In genomic region chr19:8396185-8396562, GRCh38 we compare ENCODE assay signal across 16 cellular contexts. TPM values are rescaled to one million over a fixed set of nuclear protein-coding genes. Genes with fewer than 3 reads are reported as not detected.
DNase-seq lines count a peak whose midpoint lies in the region; ATAC-seq and TF ChIP-seq lines count a peak whose summit lies in the region.
"Had no signal": no experiment of that assay in that cellular context is flagged by ENCODE, and none has a peak within 500 bp of the region (broad histone marks: within the 10 kb centered on the region; RNA-seq: fewer than 3 reads in every experiment).

No MANE protein-coding gene starts in this region.

- WGBS in esophagus squamous epithelium, 2 donors: 30 to 45% methylated on average over 2 to 6 of the region's 7 CpGs
- WGBS in psoas muscle, 3 donors: 69 to 90% (median 72%) methylated on average over 7 of the region's 7 CpGs

- CTCF ChIA-PET in activated CD8-positive, alpha-beta T cell treated with anti-CD3 and anti-CD28 coated beads for 36 hours (lab: Charles Lee): interaction anchor here (7.5 kb wide), 1 partner anchor 42 kb away, joined by 66 read pairs; no protein-coding TSS in a partner anchor
- CTCF ChIA-PET in activated CD8-positive, alpha-beta T cell treated with anti-CD3 and anti-CD28 coated beads, Interleukin-2, amount 10 ng/mL, durations not matched to agents 7 days and 5 days (lab: Charles Lee): interaction anchor here (1.0 kb wide), 1 partner anchor 42 kb away, joined by 16 read pairs; no protein-coding TSS in a partner anchor

- H3K4me3 ChIP-seq in RWPE2 (ENCODE audit: severe bottlenecking): no peak overlapping the region
- H3K4me3 ChIP-seq in esophagus squamous epithelium: no peak overlapping the region
- H3K4me3 ChIP-seq in psoas muscle: no peak overlapping the region
- H3K4me3 ChIP-seq in colonic mucosa: no peak overlapping the region
- H3K4me3 ChIP-seq: A549, smooth muscle cell, upper lobe of right lung had no signal

- H3K27me3 Mint-ChIP-seq in activated CD8-positive, alpha-beta T cell treated with anti-CD3 and anti-CD28 coated beads for 36 hours: no peaks in the 10 kb centered on the region
- H3K27me3 Mint-ChIP-seq in activated CD8-positive, alpha-beta T cell treated with anti-CD3 and anti-CD28 coated beads, Interleukin-2, amount 10 ng/mL, durations not matched to agents 7 days and 5 days (ENCODE audit: low read depth): no peaks in the 10 kb centered on the region

- DNase-seq in activated CD8-positive, alpha-beta T cell treated with anti-CD3 and anti-CD28 coated beads for 36 hours: no peak
- DNase-seq in activated CD8-positive, alpha-beta T cell treated with anti-CD3 and anti-CD28 coated beads, Interleukin-2, amount 10 ng/mL, durations not matched to agents 7 days and 5 days: no peak
- DNase-seq in RWPE2 (ENCODE audit: low spot score) (no peak), esophagus squamous epithelium (lab: John Stamatoyannopoulos, UW) (no peak), psoas muscle (peak in 1 of 2 donors; percentile 23), colonic mucosa (no peak), left colon (no peak)
- DNase-seq: DMS153, NCI-H187 treated with DMSO at 0.1 percent for 48 hours, NCI-H446 treated with DMSO at 0.1 percent for 48 hours had no signal

- peaks cover 9% of the 10 kb centered on the region for H3K36me3 Mint-ChIP-seq in activated CD8-positive, alpha-beta T cell treated with anti-CD3 and anti-CD28 coated beads for 36 hours (ENCODE audit: low read depth)
- peaks cover 8% of the 10 kb centered on the region for H3K36me3 Mint-ChIP-seq in activated CD8-positive, alpha-beta T cell treated with anti-CD3 and anti-CD28 coated beads, Interleukin-2, amount 10 ng/mL, durations not matched to agents 7 days and 5 days (ENCODE audit: low read depth)

- TF ChIP-seq POLR2A in esophagus squamous epithelium (IDR thresholded peaks at IDR 0.05): no peak

- H3K27ac ChIP-seq in RWPE2 (ENCODE audit: poor library complexity, severe bottlenecking): peak overlapping the region; percentile 69
- peak overlapping the region in 3 of 4 donors; percentile 1 to 39 (median 21) for H3K27ac ChIP-seq in esophagus squamous epithelium
- H3K27ac ChIP-seq in psoas muscle: peak overlapping the region; percentile 23
- no peak overlapping the region for H3K27ac ChIP-seq in colonic mucosa

- intact Hi-C loops in activated CD8-positive, alpha-beta T cell treated with anti-CD3 and anti-CD28 coated beads for 36 hours (cut with micrococcal nuclease): no loop called here
- intact Hi-C loops in esophagus squamous epithelium (cut with DNase I) (loop anchor here (5.0 kb wide), 1 partner anchor 44 kb away; no protein-coding TSS in a partner anchor), psoas muscle (cut with DNase I) (loop anchor here in 1 of 2 donors (2.0 kb wide), 1 partner anchor 41 kb away; no protein-coding TSS in a partner anchor), colonic mucosa (cut with DNase I) (loop anchor here (5.0 kb wide), 1 partner anchor 44 kb away; no protein-coding TSS in a partner anchor), left colon (cut with DNase I, micrococcal nuclease) (no loop called here)

- H3K9me3 Mint-ChIP-seq in activated CD8-positive, alpha-beta T cell treated with anti-CD3 and anti-CD28 coated beads for 36 hours: no peaks in the 10 kb centered on the region
- H3K9me3 Mint-ChIP-seq in activated CD8-positive, alpha-beta T cell treated with anti-CD3 and anti-CD28 coated beads, Interleukin-2, amount 10 ng/mL, durations not matched to agents 7 days and 5 days (ENCODE audit: insufficient read depth): no peaks in the 10 kb centered on the region
- H3K9me3 Mint-ChIP-seq: T-helper 1 cell treated with Interleukin-12 subunit alpha and Interleukin-12 subunit beta and Interleukin-4 antibody, amounts not matched to agents 30 μg/mL and 1 μg/mL, for 36 hours; WTC11 had no signal

- peak overlapping the region; percentile 18 for H3K27ac Mint-ChIP-seq in activated CD8-positive, alpha-beta T cell treated with anti-CD3 and anti-CD28 coated beads for 36 hours
- no peak overlapping the region for H3K27ac Mint-ChIP-seq in activated CD8-positive, alpha-beta T cell treated with anti-CD3 and anti-CD28 coated beads, Interleukin-2, amount 10 ng/mL, durations not matched to agents 7 days and 5 days
- H3K27ac Mint-ChIP-seq: T-helper 1 cell treated with Interleukin-12 subunit alpha and Interleukin-12 subunit beta and Interleukin-4 antibody, amounts not matched to agents 30 μg/mL and 1 μg/mL, for 36 hours had no signal

- POLR2A ChIA-PET in activated CD8-positive, alpha-beta T cell treated with anti-CD3 and anti-CD28 coated beads for 36 hours (lab: Charles Lee): interaction anchor here (0.9 kb wide), 1 partner anchor 19 kb away, joined by 3 read pairs; no protein-coding TSS in a partner anchor
- POLR2A ChIA-PET in activated CD8-positive, alpha-beta T cell treated with anti-CD3 and anti-CD28 coated beads, Interleukin-2, amount 10 ng/mL, durations not matched to agents 7 days and 5 days (lab: Charles Lee): no interaction called here

- H3K9ac ChIP-seq in colonic mucosa (ENCODE audit: low read depth in 2 of 2, low read length in 2 of 2): no peak overlapping the region

- H3K4me1 ChIP-seq in RWPE2 (ENCODE audit: insufficient read depth, poor library complexity, severe bottlenecking): peaks cover 28% of the 10 kb centered on the region
- peaks cover 34 to 80% (median 52%) of the 10 kb centered on the region in 3 donors for H3K4me1 ChIP-seq in esophagus squamous epithelium
- peaks cover 56% of the 10 kb centered on the region for H3K4me1 ChIP-seq in psoas muscle
- peaks cover 10% of the 10 kb centered on the region for H3K4me1 ChIP-seq in colonic mucosa

- H3K36me3 ChIP-seq in RWPE2 (ENCODE audit: low read depth) (peaks cover 6% of the 10 kb centered on the region; the same call in 1 of the 2 replicates), esophagus squamous epithelium (peaks cover 0 to 34% (median 13%) of the 10 kb centered on the region in 3 donors), psoas muscle (ENCODE audit: insufficient read depth in 1 of 2, low read depth in 1 of 2) (peaks cover 0 to 18% of the 10 kb centered on the region in 2 donors), colonic mucosa (no peaks in the 10 kb centered on the region)

- no peak for ATAC-seq in activated CD8-positive, alpha-beta T cell treated with anti-CD3 and anti-CD28 coated beads for 36 hours
- no peak for ATAC-seq in activated CD8-positive, alpha-beta T cell treated with anti-CD3 and anti-CD28 coated beads, Interleukin-2, amount 10 ng/mL, durations not matched to agents 7 days and 5 days
- no peak for ATAC-seq in RWPE2 (ENCODE audit: low read depth)
- no peak for ATAC-seq in psoas muscle
- ATAC-seq in GM21447 (IDR thresholded peaks at IDR 0.05; ENCODE audit: unreplicated experiment): no peak
- ATAC-seq in left colon: no peak

- no peak overlapping the region for H3K4me3 Mint-ChIP-seq in activated CD8-positive, alpha-beta T cell treated with anti-CD3 and anti-CD28 coated beads for 36 hours
- H3K4me3 Mint-ChIP-seq in activated CD8-positive, alpha-beta T cell treated with anti-CD3 and anti-CD28 coated beads, Interleukin-2, amount 10 ng/mL, durations not matched to agents 7 days and 5 days: no peak overlapping the region
- H3K4me3 Mint-ChIP-seq: T-helper 1 cell treated with Interleukin-12 subunit alpha and Interleukin-12 subunit beta and Interleukin-4 antibody, amounts not matched to agents 30 μg/mL and 1 μg/mL, for 36 hours; WTC11 had no signal

- H3K27me3 ChIP-seq in RWPE2 (ENCODE audit: insufficient read depth, poor library complexity, severe bottlenecking): no peaks in the 10 kb centered on the region
- no peaks in the 10 kb centered on the region for H3K27me3 ChIP-seq in esophagus squamous epithelium
- H3K27me3 ChIP-seq in psoas muscle (ENCODE audit: insufficient read depth in 3 of 3, low read length in 2 of 3): no peaks in the 10 kb centered on the region
- no peaks in the 10 kb centered on the region for H3K27me3 ChIP-seq in colonic mucosa
- H3K27me3 ChIP-seq: upper lobe of right lung had no signal

- H3K9me3 ChIP-seq in RWPE2 (ENCODE audit: severe bottlenecking) (no peaks in the 10 kb centered on the region), esophagus squamous epithelium (no peaks in the 10 kb centered on the region), psoas muscle (no peaks in the 10 kb centered on the region), colonic mucosa (no peaks in the 10 kb centered on the region)
- H3K9me3 ChIP-seq: A549, upper lobe of right lung had no signal

- peaks cover 37% of the 10 kb centered on the region for H3K4me1 Mint-ChIP-seq in activated CD8-positive, alpha-beta T cell treated with anti-CD3 and anti-CD28 coated beads for 36 hours (ENCODE audit: low read depth)
- peaks cover 44% of the 10 kb centered on the region for H3K4me1 Mint-ChIP-seq in activated CD8-positive, alpha-beta T cell treated with anti-CD3 and anti-CD28 coated beads, Interleukin-2, amount 10 ng/mL, durations not matched to agents 7 days and 5 days (ENCODE audit: low read depth)

- no peak for TF ChIP-seq CTCF in activated CD8-positive, alpha-beta T cell treated with anti-CD3 and anti-CD28 coated beads for 36 hours (IDR thresholded peaks at IDR 0.05)
- no peak for TF ChIP-seq CTCF in RWPE2 (IDR thresholded peaks at IDR 0.05; ENCODE audit: poor library complexity, severe bottlenecking)
- no peak for TF ChIP-seq CTCF in esophagus squamous epithelium (IDR thresholded peaks at IDR 0.05)
- no peak for TF ChIP-seq CTCF in psoas muscle (IDR thresholded peaks at IDR 0.05)
- no peak for TF ChIP-seq CTCF in colonic mucosa (IDR thresholded peaks at IDR 0.05)

RNA-seq across cellular contexts. Expression of gene RAB11B, which starts 6.0 kb away (rescaled TPM):
- total RNA-seq in activated CD8-positive, alpha-beta T cell treated with anti-CD3 and anti-CD28 coated beads for 36 hours: 10 to 100 TPM; 74.3 to 77.4 TPM
- 10 to 100 TPM; 92.4 to 92.7 TPM for total RNA-seq in activated CD8-positive, alpha-beta T cell treated with anti-CD3 and anti-CD28 coated beads, Interleukin-2, amount 10 ng/mL, durations not matched to agents 7 days and 5 days
- total RNA-seq in esophagus squamous epithelium (10 to 100 TPM; 11.3 to 44.0 (median 26.0) TPM), psoas muscle (100 to 1,000 TPM in 1 of 4 donors, 10 to 100 TPM in 3; 77.1 to 130 (median 82.2) TPM), colonic mucosa (100 to 1,000 TPM; 117 to 127 TPM), left colon (100 to 1,000 TPM; 112 to 135 TPM)
- 10 to 100 TPM; 43.9 to 59.9 (median 56.9) TPM for polyA plus RNA-seq in psoas muscle

RNA-seq across cellular contexts. Expression of gene MARCHF2, which starts 16.9 kb away (rescaled TPM):
- total RNA-seq in activated CD8-positive, alpha-beta T cell treated with anti-CD3 and anti-CD28 coated beads for 36 hours: 1 to 10 TPM; 8.0 to 8.6 TPM
- total RNA-seq in activated CD8-positive, alpha-beta T cell treated with anti-CD3 and anti-CD28 coated beads, Interleukin-2, amount 10 ng/mL, durations not matched to agents 7 days and 5 days: 10 to 100 TPM; 26.8 to 28.1 TPM
- total RNA-seq in esophagus squamous epithelium (10 to 100 TPM; 34.5 to 78.9 (median 61.7) TPM), psoas muscle (10 to 100 TPM; 47.7 to 56.0 (median 52.2) TPM), colonic mucosa (10 to 100 TPM; 18.8 to 33.1 TPM), left colon (10 to 100 TPM; 27.2 to 46.6 TPM)
- polyA plus RNA-seq in psoas muscle: 10 to 100 TPM; 32.8 to 55.6 (median 48.9) TPM

RNA-seq across cellular contexts. Expression of gene ANGPTL4, which starts 32.2 kb away (rescaled TPM):
- 10 to 100 TPM; 26.8 to 27.8 TPM for total RNA-seq in activated CD8-positive, alpha-beta T cell treated with anti-CD3 and anti-CD28 coated beads for 36 hours
- total RNA-seq in activated CD8-positive, alpha-beta T cell treated with anti-CD3 and anti-CD28 coated beads, Interleukin-2, amount 10 ng/mL, durations not matched to agents 7 days and 5 days: not detected
- total RNA-seq in esophagus squamous epithelium: 10 to 100 TPM; 17.0 to 37.1 (median 19.2) TPM
- 100 to 1,000 TPM in 1 of 4 donors, 10 to 100 TPM in 3; 10.7 to 118 (median 44.7) TPM for total RNA-seq in psoas muscle
- polyA plus RNA-seq in psoas muscle: 100 to 1,000 TPM in 1 of 3 donors, 10 to 100 TPM in 2; 17.2 to 235 (median 19.1) TPM
- total RNA-seq in colonic mucosa: 1 to 10 TPM; 7.7 to 8.1 TPM
- 1 to 10 TPM; 3.2 TPM for total RNA-seq in left colon

RNA-seq across cellular contexts. Expression of gene HNRNPM, which starts 48.6 kb away (rescaled TPM):
- total RNA-seq in activated CD8-positive, alpha-beta T cell treated with anti-CD3 and anti-CD28 coated beads for 36 hours: 100 to 1,000 TPM; 242 to 254 TPM
- 100 to 1,000 TPM; 283 to 291 TPM for total RNA-seq in activated CD8-positive, alpha-beta T cell treated with anti-CD3 and anti-CD28 coated beads, Interleukin-2, amount 10 ng/mL, durations not matched to agents 7 days and 5 days
- total RNA-seq in esophagus squamous epithelium (100 to 1,000 TPM; 102 to 162 (median 128) TPM), psoas muscle (10 to 100 TPM; 73.2 to 92.2 (median 84.1) TPM), colonic mucosa (100 to 1,000 TPM; 122 to 339 TPM), left colon (100 to 1,000 TPM in 1 of 2 donors, 10 to 100 TPM in 1; 99.8 to 136 TPM)
- polyA plus RNA-seq in psoas muscle: 100 to 1,000 TPM in 2 of 3 donors, 10 to 100 TPM in 1; 53.2 to 146 (median 118) TPM

RNA-seq across cellular contexts. Expression of gene KANK3, which starts 53.1 kb away (rescaled TPM):
- total RNA-seq in activated CD8-positive, alpha-beta T cell treated with anti-CD3 and anti-CD28 coated beads for 36 hours: 1 to 10 TPM; 3.6 TPM
- total RNA-seq in activated CD8-positive, alpha-beta T cell treated with anti-CD3 and anti-CD28 coated beads, Interleukin-2, amount 10 ng/mL, durations not matched to agents 7 days and 5 days: 1 to 10 TPM; 3.4 to 3.5 TPM
- total RNA-seq in esophagus squamous epithelium (1 to 10 TPM; 2.9 to 8.8 (median 4.4) TPM), psoas muscle (10 to 100 TPM in 2 of 4 donors, 1 to 10 TPM in 2; 7.1 to 14.2 (median 9.7) TPM), colonic mucosa (1 to 10 TPM; 1.7 to 2.7 TPM), left colon (1 to 10 TPM; 2.4 to 2.6 TPM)
- polyA plus RNA-seq in psoas muscle: 1 to 10 TPM; 5.1 to 9.4 (median 7.7) TPM

Comparison
In these comparisons a context has a peak if more than half of its experiments do, and no peak if none do; other contexts are left out.
1. intact Hi-C loops: an anchor here in esophagus squamous epithelium (5.0 kb wide) and colonic mucosa (5.0 kb wide); none called in activated CD8-positive, alpha-beta T cell treated with anti-CD3 and anti-CD28 coated beads for 36 hours and left colon.